ENCODE assay signal across 8 cellular contexts in genomic region chr4:56468097-56468422, GRCh38. TPM values are rescaled to one million over a fixed set of nuclear protein-coding genes. Genes with fewer than 3 reads are reported as not detected.
A peak's percentile ranks its signal among the peaks of the same experiment; 100 is the strongest.
DNase-seq lines count a peak whose midpoint lies in the region; ATAC-seq and TF ChIP-seq lines count a peak whose summit lies in the region.

No MANE protein-coding gene starts in this region.

- peak overlapping the region; percentile 52 for H3K23ac ChIP-seq in IMR-90 (ENCODE audit: low read depth, low read length)

- H4K91ac ChIP-seq in IMR-90 (ENCODE audit: insufficient read depth, low read depth, low read length): peak overlapping the region; percentile 56

- no peak for TF ChIP-seq POLR2A in IMR-90 (IDR thresholded peaks at IDR 0.05; ENCODE audit: low read depth, low read length)

- H4K20me1 ChIP-seq in IMR-90 (ENCODE audit: insufficient read depth, low read length): peaks cover 9% of the 10 kb centered on the region; the same call in 1 of the 2 replicates

- no peaks in the 10 kb centered on the region for H3K27me3 Mint-ChIP-seq in activated CD4-positive, alpha-beta T cell treated with anti-CD3 and anti-CD28 coated beads for 36 hours
- H3K27me3 Mint-ChIP-seq in activated CD4-positive, alpha-beta T cell treated with anti-CD3 and anti-CD28 coated beads, Interleukin-2, amount 10 ng/mL, durations not matched to agents 7 days and 5 days: no peaks in the 10 kb centered on the region
- H3K27me3 Mint-ChIP-seq in natural killer cell treated with Interleukin-12 subunit alpha and Interleukin-12 subunit beta and Interleukin-15 and Interleukin-18, amount 100 ng/mL, for 72 hours: no peaks in the 10 kb centered on the region

- peak overlapping the region; percentile 69 for H2BK5ac ChIP-seq in IMR-90 (ENCODE audit: low read depth, low read length, poor library complexity, severe bottlenecking)

- no peak for TF ChIP-seq CTCF in IMR-90 (conservative IDR thresholded peaks at IDR 0.05; ENCODE audit: low read depth, low read length)
- no peak for TF ChIP-seq CTCF in fibroblast of mammary gland (conservative IDR thresholded peaks at IDR 0.05; ENCODE audit: control insufficient read depth, insufficient read depth, low read depth, low read length)

- peak overlapping the region; percentile 90 for H3K27ac ChIP-seq in IMR-90 (ENCODE audit: insufficient read depth, low read length)

- no peaks in the 10 kb centered on the region for H3K9me3 ChIP-seq in IMR-90 (ENCODE audit: control insufficient read depth, insufficient read depth, low read length)

- POLR2A ChIA-PET in activated CD4-positive, alpha-beta T cell treated with anti-CD3 and anti-CD28 coated beads for 36 hours (lab: Charles Lee): interaction anchor here (0.6 to 1.6 kb wide), 6 partner anchors 16 to 443 kb away, joined by 3 to 5 read pairs (median 4); partner anchors contain the start of genes AASDH, PAICS and PPAT
- POLR2A ChIA-PET in IMR-90 (lab: Charles Lee; ENCODE audit: unreplicated experiment): no interaction called here
- POLR2A ChIA-PET in activated CD4-positive, alpha-beta T cell treated with anti-CD3 and anti-CD28 coated beads, Interleukin-2, amount 10 ng/mL, durations not matched to agents 7 days and 5 days (lab: Charles Lee): interaction anchor here (0.5 to 1.2 kb wide), 3 partner anchors 32 to 1117 kb away, joined by 3 to 6 read pairs (median 3); partner anchors contain the start of genes PAICS and PPAT

- H3K36me3 ChIP-seq in IMR-90 (ENCODE audit: control insufficient read depth, insufficient read depth, low read length): peaks cover 8% of the 10 kb centered on the region

- ATAC-seq in activated CD4-positive, alpha-beta T cell treated with anti-CD3 and anti-CD28 coated beads for 36 hours: peak; percentile 41
- ATAC-seq in GM21786 (IDR thresholded peaks at IDR 0.05; ENCODE audit: unreplicated experiment): peak; percentile 47
- peak; percentile 24 for ATAC-seq in IMR-90 (ENCODE audit: low read depth)
- peak; percentile 65 to 66 for ATAC-seq in natural killer cell treated with Interleukin-12 subunit alpha and Interleukin-12 subunit beta and Interleukin-15 and Interleukin-18, amount 100 ng/mL, for 72 hours

- peak overlapping the region; percentile 83 for H3K9ac ChIP-seq in IMR-90 (ENCODE audit: low read depth, low read length)

- no peak overlapping the region for H2BK15ac ChIP-seq in IMR-90 (ENCODE audit: low read depth, low read length)

- in situ Hi-C loops in IMR-90 (cut with MboI; ENCODE audit: low sequenced_read_pairs): no loop called here

- TF ChIP-seq RAD21 in IMR-90 (IDR thresholded peaks at IDR 0.05; ENCODE audit: low read length): no peak

- dilution Hi-C loops in IMR-90 (cut with HindIII; ENCODE audit: low sequenced_read_pairs, unreplicated experiment): no loop called here

- no peak overlapping the region for H2BK20ac ChIP-seq in IMR-90 (ENCODE audit: low read depth, low read length)

- peak overlapping the region; percentile 87 to 95; a peak in 3 of 4 replicates for H4K8ac ChIP-seq in IMR-90 (ENCODE audit: low read depth in 2 of 2, low read length in 2 of 2)

- H2AFZ ChIP-seq in IMR-90 (replicated peaks; ENCODE audit: low read length, poor library complexity): peak overlapping the region; percentile 84

- H4K5ac ChIP-seq in IMR-90 (ENCODE audit: low read depth, low read length): no peak overlapping the region

- H3K18ac ChIP-seq in IMR-90 (ENCODE audit: low read depth, low read length): no peak overlapping the region

- H2BK120ac ChIP-seq in IMR-90 (ENCODE audit: low read depth, low read length): no peak overlapping the region

- WGBS in IMR-90 (ENCODE audit: extremely low coverage in 2 of 2, insufficient read length in 1 of 2), 2 experiments: 7% methylated on average over 5 of the region's 10 CpGs; no CpG with 5 or more reads in 1 of the 2 experiments

- peak overlapping the region; percentile 76 for H3K4me2 ChIP-seq in IMR-90 (ENCODE audit: low read depth, low read length)

- H3K27ac Mint-ChIP-seq in activated CD4-positive, alpha-beta T cell treated with anti-CD3 and anti-CD28 coated beads for 36 hours: peak overlapping the region; percentile 87
- peak overlapping the region; percentile 98 for H3K27ac Mint-ChIP-seq in activated CD4-positive, alpha-beta T cell treated with anti-CD3 and anti-CD28 coated beads, Interleukin-2, amount 10 ng/mL, durations not matched to agents 7 days and 5 days
- H3K27ac Mint-ChIP-seq in natural killer cell treated with Interleukin-12 subunit alpha and Interleukin-12 subunit beta and Interleukin-15 and Interleukin-18, amount 100 ng/mL, for 72 hours: peak overlapping the region; percentile 96 to 99

- H3K9me1 ChIP-seq in IMR-90 (ENCODE audit: insufficient read depth, low read length): peaks cover 10% of the 10 kb centered on the region; the same call in 1 of the 2 replicates

- no peaks in the 10 kb centered on the region for H3K9me3 Mint-ChIP-seq in activated CD4-positive, alpha-beta T cell treated with anti-CD3 and anti-CD28 coated beads for 36 hours (ENCODE audit: low read depth)
- H3K9me3 Mint-ChIP-seq in activated CD4-positive, alpha-beta T cell treated with anti-CD3 and anti-CD28 coated beads, Interleukin-2, amount 10 ng/mL, durations not matched to agents 7 days and 5 days: no peaks in the 10 kb centered on the region
- H3K9me3 Mint-ChIP-seq in natural killer cell treated with Interleukin-12 subunit alpha and Interleukin-12 subunit beta and Interleukin-15 and Interleukin-18, amount 100 ng/mL, for 72 hours: no peaks in the 10 kb centered on the region

- CTCF ChIA-PET in activated CD4-positive, alpha-beta T cell treated with anti-CD3 and anti-CD28 coated beads for 36 hours (lab: Charles Lee): interaction anchor here (0.5 to 1.3 kb wide), 5 partner anchors 30 to 369 kb away, joined by 3 to 6 read pairs (median 3); partner anchors contain the start of genes PAICS and PPAT
- CTCF ChIA-PET in IMR-90 (lab: Yijun Ruan, JAX): interaction anchor here (0.7 to 1.4 kb wide), 3 partner anchors 9 to 77 kb away, joined by 3 read pairs; no protein-coding TSS in a partner anchor
- CTCF ChIA-PET in activated CD4-positive, alpha-beta T cell treated with anti-CD3 and anti-CD28 coated beads, Interleukin-2, amount 10 ng/mL, durations not matched to agents 7 days and 5 days (lab: Charles Lee): interaction anchor here (0.9 to 1.5 kb wide), 3 partner anchors 33 to 369 kb away, joined by 3 to 5 read pairs (median 3); partner anchors contain the start of gene PPAT

- peak overlapping the region; percentile 73 for H3K56ac ChIP-seq in IMR-90 (ENCODE audit: extremely low read depth, insufficient read depth, low read length)

- peak; percentile 53 for DNase-seq in activated CD4-positive, alpha-beta T cell treated with anti-CD3 and anti-CD28 coated beads for 36 hours
- no peak for DNase-seq in activated CD4-positive, alpha-beta T cell treated with anti-CD3 and anti-CD28 coated beads for 4 hours
- peak; percentile 35 for DNase-seq in IMR-90
- DNase-seq in activated CD4-positive, alpha-beta T cell treated with anti-CD3 and anti-CD28 coated beads, Interleukin-2, amount 10 ng/mL, durations not matched to agents 7 days and 5 days: no peak
- DNase-seq in fibroblast of mammary gland (ENCODE audit: low read depth): peak; percentile 31
- DNase-seq in natural killer cell treated with Interleukin-12 subunit alpha and Interleukin-12 subunit beta and Interleukin-15 and Interleukin-18, amount 100 ng/mL, for 72 hours (ENCODE audit: low spot score): no peak
- DNase-seq in amniotic stem cell (lab: John Stamatoyannopoulos, UW): no peak

- peak overlapping the region; percentile 56 for H3K4ac ChIP-seq in IMR-90 (ENCODE audit: low read depth, low read length)

- H3K14ac ChIP-seq in IMR-90 (replicated peaks; ENCODE audit: low read depth, low read length): peak overlapping the region; percentile 47

- H3K4me1 Mint-ChIP-seq in activated CD4-positive, alpha-beta T cell treated with anti-CD3 and anti-CD28 coated beads for 36 hours: peaks cover 49% of the 10 kb centered on the region
- peaks cover 49% of the 10 kb centered on the region for H3K4me1 Mint-ChIP-seq in activated CD4-positive, alpha-beta T cell treated with anti-CD3 and anti-CD28 coated beads, Interleukin-2, amount 10 ng/mL, durations not matched to agents 7 days and 5 days
- H3K4me1 Mint-ChIP-seq in natural killer cell treated with Interleukin-12 subunit alpha and Interleukin-12 subunit beta and Interleukin-15 and Interleukin-18, amount 100 ng/mL, for 72 hours (ENCODE audit: low read depth in 2 of 2): peaks cover 35 to 48% of the 10 kb centered on the region in 2 donors

- H3K4me1 ChIP-seq in IMR-90 (ENCODE audit: control insufficient read depth, insufficient read depth, low read length): peaks cover 6% of the 10 kb centered on the region

- intact Hi-C loops in activated CD4-positive, alpha-beta T cell treated with anti-CD3 and anti-CD28 coated beads for 36 hours (cut with DNase I, micrococcal nuclease): loop anchor here in 1 of 2 experiments (2.0 to 5.0 kb wide), 2 partner anchors 187 to 369 kb away; no protein-coding TSS in a partner anchor
- intact Hi-C loops in IMR-90 (cut with micrococcal nuclease): no loop called here

- no TSS peak for BruUV-seq in IMR-90 (replicated peaks; lab: Mats Ljungman, UMichigan)

- peak overlapping the region; percentile 66 for H2AK9ac ChIP-seq in IMR-90 (replicated peaks; ENCODE audit: low read depth, low read length, poor library complexity)

- H2AK5ac ChIP-seq in IMR-90 (ENCODE audit: low read depth, low read length): no peak overlapping the region

- H3K4me3 ChIP-seq in IMR-90 (ENCODE audit: insufficient read depth, low read depth, low read length) (peak overlapping the region; percentile 98), fibroblast of mammary gland (ENCODE audit: control insufficient read depth, low read depth, low read length) (peak overlapping the region; percentile 80)

- H3K79me1 ChIP-seq in IMR-90 (ENCODE audit: low read depth in 1 of 2, low read length in 2 of 2): peaks cover 27 to 46% of the 10 kb centered on the region in 2 experiments

- H3K4me3 Mint-ChIP-seq in activated CD4-positive, alpha-beta T cell treated with anti-CD3 and anti-CD28 coated beads for 36 hours: peak overlapping the region; percentile 100
- H3K4me3 Mint-ChIP-seq in activated CD4-positive, alpha-beta T cell treated with anti-CD3 and anti-CD28 coated beads, Interleukin-2, amount 10 ng/mL, durations not matched to agents 7 days and 5 days: peak overlapping the region; percentile 97
- H3K4me3 Mint-ChIP-seq in natural killer cell treated with Interleukin-12 subunit alpha and Interleukin-12 subunit beta and Interleukin-15 and Interleukin-18, amount 100 ng/mL, for 72 hours: peak overlapping the region; percentile 100

- H3K27me3 ChIP-seq in IMR-90 (ENCODE audit: control insufficient read depth, insufficient read depth, low read length): no peaks in the 10 kb centered on the region

- H3K36me3 Mint-ChIP-seq in activated CD4-positive, alpha-beta T cell treated with anti-CD3 and anti-CD28 coated beads for 36 hours (ENCODE audit: low read depth): peaks cover 49% of the 10 kb centered on the region
- peaks cover 42% of the 10 kb centered on the region for H3K36me3 Mint-ChIP-seq in activated CD4-positive, alpha-beta T cell treated with anti-CD3 and anti-CD28 coated beads, Interleukin-2, amount 10 ng/mL, durations not matched to agents 7 days and 5 days (ENCODE audit: low read depth)
- H3K36me3 Mint-ChIP-seq in natural killer cell treated with Interleukin-12 subunit alpha and Interleukin-12 subunit beta and Interleukin-15 and Interleukin-18, amount 100 ng/mL, for 72 hours: peaks cover 16% of the 10 kb centered on the region

RNA-seq across cellular contexts. Expression of gene SRP72, which starts 0.6 kb away (rescaled TPM):
- 100 to 1,000 TPM; 181 to 204 TPM for total RNA-seq in activated CD4-positive, alpha-beta T cell treated with anti-CD3 and anti-CD28 coated beads for 36 hours
- 123 and 197 TPM in 2 replicates for total RNA-seq in IMR-90 (2012; rRNA removed)
- polyA plus RNA-seq in IMR-90 (2012; rRNA removed): 72.7 and 73.8 TPM in 2 replicates
- polyA plus RNA-seq in IMR-90 (2012; cell fraction: cytosol; rRNA removed): 16.4 and 27.1 TPM in 2 replicates
- 18.5 and 94.6 TPM in 2 replicates for polyA plus RNA-seq in IMR-90 (2012; cell fraction: nucleus; rRNA removed; ENCODE audit: low replicate concordance)
- total RNA-seq in activated CD4-positive, alpha-beta T cell treated with anti-CD3 and anti-CD28 coated beads, Interleukin-2, amount 10 ng/mL, durations not matched to agents 7 days and 5 days: 100 to 1,000 TPM; 116 to 135 TPM
- total RNA-seq in natural killer cell treated with Interleukin-12 subunit alpha and Interleukin-12 subunit beta and Interleukin-15 and Interleukin-18, amount 100 ng/mL, for 72 hours: 100 to 1,000 TPM; 145 to 150 TPM

RNA-seq across cellular contexts. Expression of gene PAICS, which starts 32.0 kb away (rescaled TPM):
- total RNA-seq in activated CD4-positive, alpha-beta T cell treated with anti-CD3 and anti-CD28 coated beads for 36 hours: 100 to 1,000 TPM; 369 to 437 TPM
- total RNA-seq in IMR-90 (2012; rRNA removed): 47.9 and 76.9 TPM in 2 replicates
- polyA plus RNA-seq in IMR-90 (2012; rRNA removed): 86.6 and 109 TPM in 2 replicates
- 26.9 and 56.3 TPM in 2 replicates for polyA plus RNA-seq in IMR-90 (2012; cell fraction: cytosol; rRNA removed)
- polyA plus RNA-seq in IMR-90 (2012; cell fraction: nucleus; rRNA removed; ENCODE audit: low replicate concordance): 16.8 and 74.7 TPM in 2 replicates
- total RNA-seq in activated CD4-positive, alpha-beta T cell treated with anti-CD3 and anti-CD28 coated beads, Interleukin-2, amount 10 ng/mL, durations not matched to agents 7 days and 5 days: 100 to 1,000 TPM; 122 to 132 TPM
- total RNA-seq in natural killer cell treated with Interleukin-12 subunit alpha and Interleukin-12 subunit beta and Interleukin-15 and Interleukin-18, amount 100 ng/mL, for 72 hours: 100 to 1,000 TPM; 141 to 243 TPM

RNA-seq across cellular contexts. Expression of gene PPAT, which starts 32.6 kb away (rescaled TPM):
- 10 to 100 TPM; 36.8 to 48.2 TPM for total RNA-seq in activated CD4-positive, alpha-beta T cell treated with anti-CD3 and anti-CD28 coated beads for 36 hours
- 21.1 and 32.2 TPM in 2 replicates for total RNA-seq in IMR-90 (2012; rRNA removed)
- polyA plus RNA-seq in IMR-90 (2012; rRNA removed): 5.9 and 7.0 TPM in 2 replicates
- 1.4 and 1.5 TPM in 2 replicates for polyA plus RNA-seq in IMR-90 (2012; cell fraction: cytosol; rRNA removed)
- polyA plus RNA-seq in IMR-90 (2012; cell fraction: nucleus; rRNA removed; ENCODE audit: low replicate concordance): 1.4 and 6.4 TPM in 2 replicates
- 10 to 100 TPM; 24.3 to 24.7 TPM for total RNA-seq in activated CD4-positive, alpha-beta T cell treated with anti-CD3 and anti-CD28 coated beads, Interleukin-2, amount 10 ng/mL, durations not matched to agents 7 days and 5 days
- 10 to 100 TPM; 31.2 to 52.9 TPM for total RNA-seq in natural killer cell treated with Interleukin-12 subunit alpha and Interleukin-12 subunit beta and Interleukin-15 and Interleukin-18, amount 100 ng/mL, for 72 hours

RNA-seq across cellular contexts. Expression of gene ARL9, which starts 37.5 kb away (rescaled TPM):
- under 1 TPM; 0.25 to 0.37 TPM for total RNA-seq in activated CD4-positive, alpha-beta T cell treated with anti-CD3 and anti-CD28 coated beads for 36 hours
- 0.18 and 0.28 TPM in 2 replicates for total RNA-seq in IMR-90 (2012; rRNA removed)
- polyA plus RNA-seq in IMR-90 (2012; rRNA removed): 0.49 and 0.51 TPM in 2 replicates
- polyA plus RNA-seq in IMR-90 (2012; cell fraction: cytosol; rRNA removed): 0.30 and 0.77 TPM in 2 replicates
- polyA plus RNA-seq in IMR-90 (2012; cell fraction: nucleus; rRNA removed; ENCODE audit: low replicate concordance): 0.03 and 0.44 TPM in 2 replicates
- total RNA-seq in activated CD4-positive, alpha-beta T cell treated with anti-CD3 and anti-CD28 coated beads, Interleukin-2, amount 10 ng/mL, durations not matched to agents 7 days and 5 days: under 1 TPM in 1 of 2 experiments, not detected in 1; 0.10 TPM
- not detected for total RNA-seq in natural killer cell treated with Interleukin-12 subunit alpha and Interleukin-12 subunit beta and Interleukin-15 and Interleukin-18, amount 100 ng/mL, for 72 hours

Comparison
In these comparisons a context has a peak if more than half of its experiments do, and no peak if none do; other contexts are left out.
1. DNase-seq: peak in activated CD4-positive, alpha-beta T cell treated with anti-CD3 and anti-CD28 coated beads for 36 hours (single experiment), IMR-90 (single experiment) and fibroblast of mammary gland (single experiment); none in activated CD4-positive, alpha-beta T cell treated with anti-CD3 and anti-CD28 coated beads for 4 hours (0 of 2), activated CD4-positive, alpha-beta T cell treated with anti-CD3 and anti-CD28 coated beads, Interleukin-2, amount 10 ng/mL, durations not matched to agents 7 days and 5 days (single experiment), natural killer cell treated with Interleukin-12 subunit alpha and Interleukin-12 subunit beta and Interleukin-15 and Interleukin-18, amount 100 ng/mL, for 72 hours (single experiment) and amniotic stem cell (single experiment).
2. Peak in every context shown above with its lines, with median percentiles within 50 percentile points of each other: ATAC-seq, H3K27ac Mint-ChIP-seq and H3K4me3 Mint-ChIP-seq.